Comparison of ENCODE assay signal across 9 cellular contexts in the genomic region with DNA sequence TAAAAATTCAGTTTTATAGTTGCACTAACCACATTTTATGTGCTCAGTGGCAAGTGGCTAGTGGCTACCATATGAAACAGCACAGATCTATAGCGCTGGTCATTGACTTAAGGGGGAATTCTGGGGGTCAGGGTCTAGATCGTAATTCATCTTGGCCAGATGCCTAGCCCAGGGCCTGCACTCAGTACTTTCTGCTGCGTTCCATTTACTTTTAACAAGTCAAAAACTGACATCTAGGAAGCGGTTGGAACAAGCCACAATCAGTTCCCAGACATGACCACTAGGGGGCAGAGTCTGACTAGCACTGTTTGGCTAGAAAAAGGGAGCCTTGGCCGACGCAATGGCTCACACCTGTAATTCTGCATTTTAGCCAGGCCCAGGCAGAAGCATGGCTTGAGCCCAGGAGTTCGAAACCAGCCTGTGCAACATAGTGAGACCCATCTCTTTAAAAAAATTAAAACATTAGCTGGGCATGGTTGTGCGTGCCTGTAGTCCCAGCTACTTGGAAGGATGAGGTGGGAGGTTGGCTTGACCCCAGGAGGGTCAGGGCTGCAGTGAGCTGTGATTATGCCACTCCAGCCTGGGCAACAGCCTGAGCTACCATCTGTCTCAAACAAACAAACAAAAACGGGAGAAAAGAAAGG. TPM values are rescaled to one million over a fixed set of nuclear protein-coding genes. Genes with fewer than 3 reads are reported as not detected.
DNase-seq lines count a peak whose midpoint lies in the region; ATAC-seq and TF ChIP-seq lines count a peak whose summit lies in the region.
"Had no signal": no experiment of that assay in that cellular context is flagged by ENCODE, and none has a peak within 500 bp of the region (broad histone marks: within the 10 kb centered on the region; RNA-seq: fewer than 3 reads in every experiment).

No MANE protein-coding gene starts in this region.

- BruUV-seq in Caco-2 (replicated peaks; lab: Mats Ljungman, UMichigan), result no TSS peak

- TF ChIP-seq CTCF in Caco-2 (IDR thresholded peaks at IDR 0.05; ENCODE audit: insufficient read depth in 1 of 2, low read depth in 1 of 2, low read length in 1 of 2, severe bottlenecking in 1 of 2, unreplicated experiment in 1 of 2) (peak; percentile 95 to 96), MM.1S (IDR thresholded peaks at IDR 0.05; ENCODE audit: low read length) (peak; percentile 93), RWPE1 (conservative IDR thresholded peaks at IDR 0.05; ENCODE audit: low read depth) (peak; percentile 93), foreskin fibroblast (IDR thresholded peaks at IDR 0.05; ENCODE audit: low read depth, low read length) (peak; percentile 95), thyroid gland (IDR thresholded peaks at IDR 0.05) (peak; percentile 92 to 99 (median 96))

- H3K27me3 ChIP-seq in Caco-2 (replicated peaks; ENCODE audit: control insufficient read depth, insufficient read depth, low read length), result no peaks in the 10 kb centered on the region
- no peaks in the 10 kb centered on the region for H3K27me3 ChIP-seq in MM.1S (replicated peaks; ENCODE audit: insufficient read depth, low read length)
- H3K27me3 ChIP-seq in thyroid gland, result no peaks in the 10 kb centered on the region

- H3K9me3 ChIP-seq in Caco-2, result no peaks in the 10 kb centered on the region
- no peaks in the 10 kb centered on the region for H3K9me3 ChIP-seq in MM.1S (replicated peaks; ENCODE audit: insufficient read depth, low read length)
- no peaks in the 10 kb centered on the region for H3K9me3 ChIP-seq in thyroid gland

- POLR2A ChIA-PET in Caco-2 (lab: Charles Lee), result interaction anchor here (0.8 kb wide), 1 partner anchor 94 kb away, joined by 3 read pairs; no protein-coding TSS in a partner anchor
- POLR2A ChIA-PET in RWPE1 (lab: Yijun Ruan, JAX; ENCODE audit: low non-redundant PET), result interaction anchor here (0.6 kb wide), 2 partner anchors 8 to 27 kb away, joined by 3 read pairs; no protein-coding TSS in a partner anchor

- peak; percentile 78 for ATAC-seq in GM21786 (IDR thresholded peaks at IDR 0.05; ENCODE audit: unreplicated experiment)

- H3K36me3 Mint-ChIP-seq in Caco-2 (ENCODE audit: insufficient read depth, unreplicated experiment), result peaks cover 4% of the 10 kb centered on the region

- H3K9ac ChIP-seq in MM.1S (ENCODE audit: low read length), result 0 out of 2 replicates have a peak overlapping the region, but pooled peaks have one; percentile 7

- no peaks in the 10 kb centered on the region for H3F3A ChIP-seq in MM.1S (ENCODE audit: insufficient read depth, low read length)

- peaks cover 31% of the 10 kb centered on the region for H3K4me1 Mint-ChIP-seq in Caco-2 (ENCODE audit: low read depth, unreplicated experiment)

- H3K4me2 ChIP-seq in MM.1S (ENCODE audit: low read depth, low read length), result 0 out of 2 replicates have a peak overlapping the region, but pooled peaks have one; percentile 10

- no peak overlapping the region for H3K27ac Mint-ChIP-seq in Caco-2 (ENCODE audit: unreplicated experiment)

- no peak overlapping the region for H3K4me3 Mint-ChIP-seq in Caco-2 (ENCODE audit: unreplicated experiment)

- H3K4me1 ChIP-seq in Caco-2 (peaks cover 18% of the 10 kb centered on the region), MM.1S (ENCODE audit: low read length) (no peaks in the 10 kb centered on the region), thyroid gland (peaks cover 24 to 33% of the 10 kb centered on the region in 2 donors)

- H3K4me3 ChIP-seq in Caco-2 (ENCODE audit: low read depth, low read length) (no peak overlapping the region), MM.1S (ENCODE audit: low read length) (no peak overlapping the region), foreskin fibroblast (ENCODE audit: low read depth in 1 of 2, low read length in 2 of 2) (no peak overlapping the region), thyroid gland (replicated peaks in 1 of 3) (no peak overlapping the region)

- no peaks in the 10 kb centered on the region for H3K79me2 ChIP-seq in MM.1S (ENCODE audit: low read length)

- no peaks in the 10 kb centered on the region for H3K9me3 Mint-ChIP-seq in Caco-2 (ENCODE audit: unreplicated experiment)

- no peaks in the 10 kb centered on the region for H3K36me3 ChIP-seq in Caco-2 (ENCODE audit: control insufficient read depth, insufficient read depth, low read length)
- H3K36me3 ChIP-seq in MM.1S (replicated peaks; ENCODE audit: insufficient read depth, low read length), result no peaks in the 10 kb centered on the region
- H3K36me3 ChIP-seq in thyroid gland, result no peaks in the 10 kb centered on the region

- 0 out of 2 replicates have a peak overlapping the region, but pooled peaks have one; percentile 35 for H2AFZ ChIP-seq in MM.1S (ENCODE audit: low read length)

- CTCF ChIA-PET in Caco-2 (lab: Charles Lee), result interaction anchor here (1.8 kb wide), 1 partner anchor 95 kb away, joined by 6 read pairs; no protein-coding TSS in a partner anchor
- CTCF ChIA-PET in RWPE1 (lab: Yijun Ruan, JAX), result interaction anchor here (0.6 to 1.7 kb wide), 7 partner anchors 8 to 342 kb away, joined by 3 to 31 read pairs (median 5); a partner anchor contains a TSS

- H3K27ac ChIP-seq in MM.1S (ENCODE audit: low read length) (no peak overlapping the region), RWPE1 (no peak overlapping the region; the same call in 1 of the 2 replicates), thyroid gland (peak overlapping the region; percentile 39 to 59 (median 47))

- H4K20me1 ChIP-seq in MM.1S (ENCODE audit: insufficient read depth, low read length), result no peaks in the 10 kb centered on the region

- H3K9me2 ChIP-seq in MM.1S (replicated peaks; ENCODE audit: insufficient read depth, low read length), result no peaks in the 10 kb centered on the region

- no peak for TF ChIP-seq POLR2A in thyroid gland (IDR thresholded peaks at IDR 0.05)

- intact Hi-C loops in Caco-2 (cut with micrococcal nuclease; ENCODE audit: unreplicated experiment) (loop anchor here (1.0 to 5.0 kb wide), 4 partner anchors 9 to 166 kb away; a partner anchor contains a TSS), thyroid gland (cut with DNase I) (loop anchor here (5.0 kb wide), 1 partner anchor 91 kb away; no protein-coding TSS in a partner anchor)

- 8 to 9% methylated on average over 9 of the region's 9 CpGs for WGBS in thyroid gland, 2 donors

- DNase-seq in Caco-2 (peak; percentile 91 to 93), MM.1S (peak; percentile 90), RWPE1 (ENCODE audit: low spot score) (no peak), activated T-helper 1 cell treated with Interleukin-2 at 50 U/mL for 16 hours (ENCODE audit: low read depth) (peak; percentile 75), foreskin fibroblast (peak; percentile 68 to 91), occipital lobe (lab: John Stamatoyannopoulos, UW) (peak; percentile 63), thyroid gland (peak; percentile 90 to 93)

- H3K27me3 Mint-ChIP-seq in Caco-2 (ENCODE audit: insufficient read depth, unreplicated experiment), result no peaks in the 10 kb centered on the region

RNA-seq across cellular contexts. Expression of a gene that starts 9.0 kb away (rescaled TPM):
- total RNA-seq in Caco-2 (2022) (168 and 175 TPM in 2 replicates), occipital lobe (16.2 TPM), thyroid gland (100 to 1,000 TPM; 272 to 341 (median 287) TPM)

RNA-seq across cellular contexts. Expression of a gene that starts 31.0 kb away (rescaled TPM):
- 39.2 and 42.9 TPM in 2 replicates for total RNA-seq in Caco-2 (2022)
- 18.2 TPM for total RNA-seq in occipital lobe
- total RNA-seq in thyroid gland, result 100 to 1,000 TPM in 1 of 4 donors, 10 to 100 TPM in 3; 57.0 to 110 (median 81.8) TPM

RNA-seq across cellular contexts. Expression of a gene that starts 31.4 kb away (rescaled TPM):
- total RNA-seq in Caco-2 (2022), result 118 and 125 TPM in 2 replicates
- total RNA-seq in occipital lobe, result 105 TPM
- 100 to 1,000 TPM in 3 of 4 donors, 10 to 100 TPM in 1; 86.9 to 175 (median 121) TPM for total RNA-seq in thyroid gland

RNA-seq across cellular contexts. Expression of a gene that starts 40.5 kb away (rescaled TPM):
- total RNA-seq in Caco-2 (2022) (0.29 and 0.44 TPM in 2 replicates), occipital lobe (not detected), thyroid gland (1 to 10 TPM in 2 of 4 donors, under 1 TPM in 2; 0.63 to 2.1 (median 1.4) TPM)

RNA-seq across cellular contexts. Expression of a gene that starts 55.4 kb away (rescaled TPM):
- total RNA-seq in Caco-2 (2022) (0.54 TPM in 1 of 2 replicates, not detected in the other), occipital lobe (0.31 TPM), thyroid gland (1 to 10 TPM in 3 of 4 donors, under 1 TPM in 1; 0.54 to 5.5 (median 2.9) TPM)
- total RNA-seq: T-helper 2 cell treated with Interferon-gamma antibody and Interleukin-4, amounts not matched to agents 100 ng/mL and 5 ng/mL, for 36 hours had no signal

Comparison
In these comparisons a context has a peak if more than half of its experiments do, and no peak if none do; other contexts are left out.
1. H3K27ac ChIP-seq: peak in thyroid gland (3 of 3); none in MM.1S (single experiment) and RWPE1 (single experiment).
2. Peak in every context shown above with its lines, with median percentiles within 50 percentile points of each other: CTCF ChIP-seq.